In genomic region chr20:6053064-6053775, GRCh38 we compare ENCODE assay signal across 13 cellular contexts. TPM values are rescaled to one million over a fixed set of nuclear protein-coding genes. Genes with fewer than 3 reads are reported as not detected.
DNase-seq lines count a peak whose midpoint lies in the region; ATAC-seq, FAIRE-seq and TF ChIP-seq lines count a peak whose summit lies in the region.
"Had no signal": no experiment of that assay in that cellular context is flagged by ENCODE, and none has a peak within 500 bp of the region (broad histone marks: within the 10 kb centered on the region; RNA-seq: fewer than 3 reads in every experiment).

No MANE protein-coding gene starts in this region.

- H3K27me3 Mint-ChIP-seq in naive thymus-derived CD8-positive, alpha-beta T cell: peaks cover 13 to 59% (median 35%) of the 10 kb centered on the region in 5 donors
- peaks cover 58% of the 10 kb centered on the region for H3K27me3 Mint-ChIP-seq in activated CD8-positive, alpha-beta memory T cell treated with anti-CD3 and anti-CD28 coated beads, Interleukin-2, amount 10 ng/mL, durations not matched to agents 7 days and 5 days

- TF ChIP-seq POLR2A in HCT116 (IDR thresholded peaks at IDR 0.05; ENCODE audit: borderline replicate concordance, extremely low read depth, insufficient read depth, insufficient read length): no peak

- DNase-seq in Caki2 (ENCODE audit: low read depth): peak; percentile 44
- DNase-seq in HCT116 (ENCODE audit: low read depth, low spot score): no peak
- DNase-seq in mammary epithelial cell: no peak
- no peak for DNase-seq in naive thymus-derived CD8-positive, alpha-beta T cell
- DNase-seq in LoVo (ENCODE audit: low spot score): no peak
- no peak for DNase-seq in activated CD8-positive, alpha-beta memory T cell treated with anti-CD3 and anti-CD28 coated beads, Interleukin-2, amount 10 ng/mL, durations not matched to agents 7 days and 5 days
- no peak for DNase-seq in small intestine
- DNase-seq: activated CD8-positive, alpha-beta T cell treated with anti-CD3 and anti-CD28 coated beads, Interleukin-2, amount 10 ng/mL, durations not matched to agents 7 days and 5 days; cortex of kidney; NCI-H1436 treated with DMSO at 0.1 percent for 48 hours had no signal

- H2AFZ ChIP-seq in HCT116 (ENCODE audit: low read depth, low read length, poor library complexity, severe bottlenecking) (peak overlapping the region; percentile 34), mammary epithelial cell (ENCODE audit: low read depth, low read length) (peak overlapping the region; percentile 79)

- TF ChIP-seq CTCF in HCT116 (IDR thresholded peaks at IDR 0.05 in 2 of 3, conservative IDR thresholded peaks at IDR 0.05 in 1 of 3; ENCODE audit: borderline replicate concordance in 1 of 3, insufficient read depth in 1 of 3, low read depth in 2 of 3, low read length in 2 of 3) (no peak), mammary epithelial cell (conservative IDR thresholded peaks at IDR 0.05 in 1 of 2, IDR thresholded peaks at IDR 0.05 in 1 of 2; ENCODE audit: extremely low read depth in 1 of 2, insufficient read depth in 1 of 2, low read depth in 1 of 2, low read length in 2 of 2) (no peak)

- no peak for FAIRE-seq in small intestine (lab: Jason Lieb, UNC)
- FAIRE-seq: K562 had no signal

- peaks cover 14 to 32% of the 10 kb centered on the region in 2 experiments for H3K4me1 ChIP-seq in HCT116 (ENCODE audit: control insufficient read depth in 1 of 2, insufficient read depth in 2 of 2, low read length in 2 of 2)
- H3K4me1 ChIP-seq in mammary epithelial cell (ENCODE audit: insufficient read depth, low read length): peaks cover 26% of the 10 kb centered on the region
- H3K4me1 ChIP-seq in small intestine (ENCODE audit: control insufficient read depth in 2 of 2, insufficient read depth in 1 of 2, low read depth in 1 of 2, low read length in 1 of 2): no peaks in the 10 kb centered on the region

- dilution Hi-C loops in mammary epithelial cell (cut with HindIII; ENCODE audit: low sequenced_read_pairs): no loop called here

- no peaks in the 10 kb centered on the region for H3K79me2 ChIP-seq in HCT116 (ENCODE audit: insufficient read depth, low read length)
- H3K79me2 ChIP-seq in mammary epithelial cell (ENCODE audit: insufficient read depth, low read length): no peaks in the 10 kb centered on the region

- POLR2A ChIA-PET in HCT116 (lab: Charles Lee): no interaction called here
- POLR2A ChIA-PET in naive thymus-derived CD8-positive, alpha-beta T cell (lab: Charles Lee): no interaction called here

- H3K4me2 ChIP-seq in HCT116 (ENCODE audit: low read length) (peak overlapping the region; percentile 72), mammary epithelial cell (ENCODE audit: insufficient read depth, low read depth, low read length) (no peak overlapping the region)

- BruUV-seq in HCT116 (replicated peaks; lab: Mats Ljungman, UMichigan) (no TSS peak), mammary epithelial cell (replicated peaks; lab: Mats Ljungman, UMichigan) (no TSS peak)

- H3K4me1 Mint-ChIP-seq in naive thymus-derived CD8-positive, alpha-beta T cell: peaks cover 3 to 16% (median 9%) of the 10 kb centered on the region in 4 donors
- peaks cover 6% of the 10 kb centered on the region for H3K4me1 Mint-ChIP-seq in activated CD8-positive, alpha-beta memory T cell treated with anti-CD3 and anti-CD28 coated beads, Interleukin-2, amount 10 ng/mL, durations not matched to agents 7 days and 5 days

- H3K4me3 ChIP-seq in HCT116 (replicated peaks in 1 of 2; ENCODE audit: low read depth in 1 of 2, low read length in 2 of 2) (no peak overlapping the region), mammary epithelial cell (replicated peaks in 1 of 3; ENCODE audit: insufficient read depth in 1 of 3, low read depth in 2 of 3, low read length in 3 of 3) (no peak overlapping the region), small intestine (ENCODE audit: low read depth in 1 of 2, low read length in 2 of 2) (no peak overlapping the region)
- H3K4me3 ChIP-seq: K562 had no signal

- H3K9me2 ChIP-seq in HCT116 (ENCODE audit: insufficient read depth): no peaks in the 10 kb centered on the region

- peak overlapping the region in 6 of 10 donors; percentile 33 to 70 (median 58) for H3K4me3 Mint-ChIP-seq in naive thymus-derived CD8-positive, alpha-beta T cell
- no peak overlapping the region for H3K4me3 Mint-ChIP-seq in activated CD8-positive, alpha-beta memory T cell treated with anti-CD3 and anti-CD28 coated beads, Interleukin-2, amount 10 ng/mL, durations not matched to agents 7 days and 5 days
- H3K4me3 Mint-ChIP-seq: activated CD8-positive, alpha-beta T cell treated with anti-CD3 and anti-CD28 coated beads, Interleukin-2, amount 10 ng/mL, durations not matched to agents 7 days and 5 days had no signal

- H3K27me3 ChIP-seq in HCT116 (ENCODE audit: insufficient read depth, low read length) (no peaks in the 10 kb centered on the region), mammary epithelial cell (ENCODE audit: insufficient read depth, low read length) (no peaks in the 10 kb centered on the region), small intestine (ENCODE audit: control insufficient read depth in 2 of 2, insufficient read depth in 2 of 2, low read length in 2 of 2) (peaks cover 12 to 15% of the 10 kb centered on the region in 2 donors)

- no peak for TF ChIP-seq RAD21 in HCT116 (IDR thresholded peaks at IDR 0.05; ENCODE audit: low read depth)

- H3K36me3 Mint-ChIP-seq in naive thymus-derived CD8-positive, alpha-beta T cell: peaks cover 0 to 3% (median 0%) of the 10 kb centered on the region in 3 donors
- no peaks in the 10 kb centered on the region for H3K36me3 Mint-ChIP-seq in activated CD8-positive, alpha-beta memory T cell treated with anti-CD3 and anti-CD28 coated beads, Interleukin-2, amount 10 ng/mL, durations not matched to agents 7 days and 5 days

- H3K9ac ChIP-seq in HCT116 (ENCODE audit: low read length) (peak overlapping the region; percentile 34; the same call in 1 of the 2 replicates), mammary epithelial cell (ENCODE audit: insufficient read depth, low read length) (no peak overlapping the region)

- no peak overlapping the region for H3K27ac Mint-ChIP-seq in naive thymus-derived CD8-positive, alpha-beta T cell
- H3K27ac Mint-ChIP-seq in activated CD8-positive, alpha-beta memory T cell treated with anti-CD3 and anti-CD28 coated beads, Interleukin-2, amount 10 ng/mL, durations not matched to agents 7 days and 5 days: no peak overlapping the region
- H3K27ac Mint-ChIP-seq: activated CD8-positive, alpha-beta T cell treated with anti-CD3 and anti-CD28 coated beads, Interleukin-2, amount 10 ng/mL, durations not matched to agents 7 days and 5 days had no signal

- H3K9me3 ChIP-seq in HCT116 (ENCODE audit: control insufficient read depth in 1 of 2, insufficient read depth in 1 of 2, low read depth in 1 of 2, low read length in 2 of 2) (no peaks in the 10 kb centered on the region), mammary epithelial cell (replicated peaks; ENCODE audit: insufficient read depth, low read length) (no peaks in the 10 kb centered on the region), small intestine (ENCODE audit: control insufficient read depth, low read depth) (no peaks in the 10 kb centered on the region)

- H3K9me3 Mint-ChIP-seq in naive thymus-derived CD8-positive, alpha-beta T cell: no peaks in the 10 kb centered on the region
- no peaks in the 10 kb centered on the region for H3K9me3 Mint-ChIP-seq in activated CD8-positive, alpha-beta memory T cell treated with anti-CD3 and anti-CD28 coated beads, Interleukin-2, amount 10 ng/mL, durations not matched to agents 7 days and 5 days (ENCODE audit: low read depth)

- 89% methylated on average over 8 of the region's 8 CpGs for WGBS in mammary epithelial cell (ENCODE audit: low coverage, missing lambda C conversion rate)
- WGBS in small intestine, 3 donors: 63 to 69% (median 66%) methylated on average over 8 of the region's 8 CpGs

- RAD21 ChIA-PET in HCT116 (lab: Charles Lee; ENCODE audit: low non-redundant PET in 1 of 2, low total read pairs in 2 of 2, uncharacterized antibody in 2 of 2, unreplicated experiment in 2 of 2): no interaction called here

- H3K36me3 ChIP-seq in HCT116 (ENCODE audit: control insufficient read depth in 1 of 2, insufficient read depth in 2 of 2, low read length in 2 of 2): no peaks in the 10 kb centered on the region
- H3K36me3 ChIP-seq in mammary epithelial cell (ENCODE audit: insufficient read depth, low read length): no peaks in the 10 kb centered on the region
- H3K36me3 ChIP-seq in small intestine (ENCODE audit: control insufficient read depth in 2 of 2, insufficient read depth in 2 of 2, low read length in 2 of 2): peaks cover 0 to 3% of the 10 kb centered on the region in 2 donors

- peak; percentile 9 for ATAC-seq in HCT116
- no peak for ATAC-seq in naive thymus-derived CD8-positive, alpha-beta T cell
- ATAC-seq in activated CD8-positive, alpha-beta memory T cell treated with anti-CD3 and anti-CD28 coated beads, Interleukin-2, amount 10 ng/mL, durations not matched to agents 7 days and 5 days: no peak
- ATAC-seq: K562 had no signal

- intact Hi-C loops in HCT116 (cut with micrococcal nuclease): no loop called here
- intact Hi-C loops in mammary epithelial cell (cut with micrococcal nuclease): no loop called here

- H3K27ac ChIP-seq in HCT116 (ENCODE audit: low read depth, low read length): peak overlapping the region; percentile 15; the same call in 1 of the 2 replicates
- H3K27ac ChIP-seq in mammary epithelial cell (ENCODE audit: insufficient read depth, low read depth, low read length): no peak overlapping the region
- no peak overlapping the region for H3K27ac ChIP-seq in small intestine (ENCODE audit: low read depth in 1 of 2, low read length in 1 of 2)
- H3K27ac ChIP-seq: C4-2B had no signal

- in situ Hi-C loops in Caki2 (cut with HindIII; ENCODE audit: low pct_unique_long_range_greater_than_20kb, low sequenced_read_pairs) (no loop called here), mammary epithelial cell (cut with MboI; ENCODE audit: low sequenced_read_pairs in 2 of 2) (no loop called here)

- CTCF ChIA-PET in HCT116 (lab: Charles Lee): no interaction called here
- CTCF ChIA-PET in mammary epithelial cell (lab: Charles Lee; ENCODE audit: low non-redundant PET): interaction anchor here (0.5 kb wide), 1 partner anchor 33 kb away, joined by 7 read pairs; no protein-coding TSS in a partner anchor
- CTCF ChIA-PET in activated CD8-positive, alpha-beta memory T cell treated with anti-CD3 and anti-CD28 coated beads, Interleukin-2, amount 10 ng/mL, durations not matched to agents 7 days and 5 days (lab: Charles Lee): no interaction called here

- H4K20me1 ChIP-seq in HCT116 (ENCODE audit: insufficient read depth) (no peaks in the 10 kb centered on the region), mammary epithelial cell (ENCODE audit: insufficient read depth, low read length) (no peaks in the 10 kb centered on the region)

RNA-seq across cellular contexts. Expression of gene LRRN4, which starts 0.6 kb away (rescaled TPM):
- total RNA-seq in Caki2 (2014; rRNA removed; shearing (Covaris generic); ENCODE audit: low replicate concordance): 21.3 and 25.6 TPM in 2 replicates
- 0.10 TPM for total RNA-seq in HCT116 (2021; ENCODE audit: unreplicated experiment)
- polyA plus RNA-seq in HCT116 (2012): 0.17 and 0.24 TPM in 2 replicates
- total RNA-seq in mammary epithelial cell: under 1 TPM; under 0.01 to 0.19 TPM
- 0.33 TPM for polyA plus RNA-seq in mammary epithelial cell
- not detected for polyA minus RNA-seq in mammary epithelial cell
- not detected for total RNA-seq in naive thymus-derived CD8-positive, alpha-beta T cell
- not detected for polyA plus RNA-seq in naive thymus-derived CD8-positive, alpha-beta T cell
- not detected for total RNA-seq in activated CD8-positive, alpha-beta memory T cell treated with anti-CD3 and anti-CD28 coated beads, Interleukin-2, amount 10 ng/mL, durations not matched to agents 7 days and 5 days
- polyA plus RNA-seq in small intestine: under 1 TPM in 1 of 3 donors, not detected in 2; 0.06 TPM
- total RNA-seq: activated CD8-positive, alpha-beta T cell treated with anti-CD3 and anti-CD28 coated beads, Interleukin-2, amount 10 ng/mL, durations not matched to agents 7 days and 5 days; K562; RPMI7951 had no signal
- polyA plus RNA-seq: K562 had no signal

RNA-seq across cellular contexts. Expression of gene CRLS1, which starts 47.3 kb away (rescaled TPM):
- total RNA-seq in Caki2 (2014; rRNA removed; shearing (Covaris generic); ENCODE audit: low replicate concordance): 110 and 119 TPM in 2 replicates
- total RNA-seq in HCT116 (2021; ENCODE audit: unreplicated experiment): 36.7 TPM
- 24.3 and 27.8 TPM in 2 replicates for polyA plus RNA-seq in HCT116 (2012)
- 10 to 100 TPM; 33.3 to 39.3 TPM for total RNA-seq in mammary epithelial cell
- polyA plus RNA-seq in mammary epithelial cell: 37.7 TPM
- 42.6 TPM for polyA minus RNA-seq in mammary epithelial cell
- total RNA-seq in naive thymus-derived CD8-positive, alpha-beta T cell: 10 to 100 TPM; 24.2 to 24.8 TPM
- polyA plus RNA-seq in naive thymus-derived CD8-positive, alpha-beta T cell: 10 to 100 TPM; 35.0 to 51.0 (median 45.1) TPM
- 10 to 100 TPM; 24.8 to 32.6 TPM for total RNA-seq in activated CD8-positive, alpha-beta memory T cell treated with anti-CD3 and anti-CD28 coated beads, Interleukin-2, amount 10 ng/mL, durations not matched to agents 7 days and 5 days
- 100 to 1,000 TPM in 1 of 3 donors, 10 to 100 TPM in 2; 75.1 to 140 (median 78.2) TPM for polyA plus RNA-seq in small intestine

Comparison
In these comparisons a context has a peak if more than half of its experiments do, and no peak if none do; other contexts are left out.
1. RNA of gene LRRN4, which starts 0.6 kb away (total RNA-seq): 21.3 to 25.6 TPM in Caki2; under 0.01 to 0.19 TPM in mammary epithelial cell, 0.10 TPM in HCT116 (single experiment), not detected in naive thymus-derived CD8-positive, alpha-beta T cell and not detected in activated CD8-positive, alpha-beta memory T cell treated with anti-CD3 and anti-CD28 coated beads, Interleukin-2, amount 10 ng/mL, durations not matched to agents 7 days and 5 days; every median in the first group is over 10 times any median in the second.